In the genomic region with DNA sequence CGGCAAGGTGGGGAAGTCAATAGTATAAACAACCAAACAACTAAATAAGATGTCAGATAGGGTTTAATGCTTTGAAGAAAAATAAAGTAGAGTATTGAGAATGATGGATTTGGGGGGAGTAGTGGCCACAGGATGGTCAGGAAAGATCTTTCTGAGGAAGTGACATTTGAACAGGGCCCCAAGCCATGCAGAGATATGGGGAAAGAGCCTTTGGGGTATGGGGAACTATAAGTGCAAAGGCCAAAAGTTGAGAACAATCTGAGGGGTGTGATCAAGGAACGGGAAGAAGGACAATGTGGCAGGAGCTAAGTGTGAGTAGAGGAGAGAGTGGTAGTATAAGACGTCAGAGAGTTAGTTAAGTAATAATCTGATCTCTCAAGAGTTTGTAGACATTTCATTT, we compare ENCODE assay signal across 10 cellular contexts. TPM values are rescaled to one million over a fixed set of nuclear protein-coding genes. Genes with fewer than 3 reads are reported as not detected.
DNase-seq lines count a peak whose midpoint lies in the region; ATAC-seq and TF ChIP-seq lines count a peak whose summit lies in the region.
"Had no signal": no experiment of that assay in that cellular context is flagged by ENCODE, and none has a peak within 500 bp of the region (broad histone marks: within the 10 kb centered on the region; RNA-seq: fewer than 3 reads in every experiment).

No MANE protein-coding gene starts in this region.

- H3K79me2 ChIP-seq in SU-DHL-6 (ENCODE audit: insufficient read depth, low read length), result peaks cover 42% of the 10 kb centered on the region

- no peak overlapping the region for H3K27ac ChIP-seq in SU-DHL-6 (ENCODE audit: low read depth, low read length)

- H3K4me3 ChIP-seq in SU-DHL-6 (ENCODE audit: insufficient read depth, low read length, poor library complexity, severe bottlenecking) (no peak overlapping the region), fibroblast of mammary gland (ENCODE audit: control insufficient read depth, low read depth, low read length) (peak overlapping the region; percentile 99)

- H3K4me3 Mint-ChIP-seq in activated T-cell treated with anti-CD3 and anti-CD28 coated beads, Interleukin-2, amount 50 U/mL, for 4 hours, result peak overlapping the region; percentile 97
- H3K4me3 Mint-ChIP-seq in stimulated activated memory B cell treated with anti-CD40 and anti-IgM and Interleukin-4, amounts not matched to agents 10 μg/mL and 1 μg/mL and 100 μg/mL, for 72 hours, result peak overlapping the region; percentile 93

- no peaks in the 10 kb centered on the region for H3K9me2 ChIP-seq in SU-DHL-6 (replicated peaks; ENCODE audit: insufficient read depth, low read length)

- no peak for DNase-seq in activated T-cell treated with anti-CD3 and anti-CD28 coated beads, Interleukin-2, amount 50 U/mL, for 4 hours
- DNase-seq in activated T-cell treated with anti-CD3 and anti-CD28 coated beads, Interleukin-2, amount 50 U/mL, for 48 hours, result no peak
- DNase-seq in fibroblast of mammary gland (ENCODE audit: low read depth), result no peak
- no peak for DNase-seq in NCI-H1930 (lab: John Stamatoyannopoulos, UW)
- DNase-seq in stimulated activated CD4-positive, alpha-beta T cell treated with anti-CD3 and anti-CD28 coated beads, Interleukin-2, amount 100 ng/mL, for 24 hours, result no peak
- DNase-seq in EL, result no peak
- DNase-seq: COR-L47, retina had no signal

- peak overlapping the region; percentile 94 for H3K4me2 ChIP-seq in SU-DHL-6 (ENCODE audit: low read depth, low read length, poor library complexity, severe bottlenecking)

- no peaks in the 10 kb centered on the region for H3K9me3 Mint-ChIP-seq in activated T-cell treated with anti-CD3 and anti-CD28 coated beads, Interleukin-2, amount 50 U/mL, for 4 hours
- no peaks in the 10 kb centered on the region for H3K9me3 Mint-ChIP-seq in stimulated activated memory B cell treated with anti-CD40 and anti-IgM and Interleukin-4, amounts not matched to agents 10 μg/mL and 1 μg/mL and 100 μg/mL, for 72 hours

- peaks cover 17% of the 10 kb centered on the region for H3K36me3 Mint-ChIP-seq in activated T-cell treated with anti-CD3 and anti-CD28 coated beads, Interleukin-2, amount 50 U/mL, for 4 hours (ENCODE audit: insufficient read depth)
- no peaks in the 10 kb centered on the region for H3K36me3 Mint-ChIP-seq in stimulated activated memory B cell treated with anti-CD40 and anti-IgM and Interleukin-4, amounts not matched to agents 10 μg/mL and 1 μg/mL and 100 μg/mL, for 72 hours

- no peaks in the 10 kb centered on the region for H4K20me1 ChIP-seq in SU-DHL-6 (ENCODE audit: low read depth, low read length)

- H3F3A ChIP-seq in SU-DHL-6 (ENCODE audit: insufficient read depth), result no peaks in the 10 kb centered on the region

- H3K27ac Mint-ChIP-seq in stimulated activated memory B cell treated with anti-CD40 and anti-IgM and Interleukin-4, amounts not matched to agents 10 μg/mL and 1 μg/mL and 100 μg/mL, for 72 hours, result peak overlapping the region; percentile 94

- TF ChIP-seq CTCF in SU-DHL-6 (IDR thresholded peaks at IDR 0.05; ENCODE audit: insufficient read depth, low read length, poor library complexity, severe bottlenecking) (no peak), fibroblast of mammary gland (conservative IDR thresholded peaks at IDR 0.05; ENCODE audit: control insufficient read depth, insufficient read depth, low read depth, low read length) (no peak)

- H3K27me3 Mint-ChIP-seq in activated T-cell treated with anti-CD3 and anti-CD28 coated beads, Interleukin-2, amount 50 U/mL, for 4 hours (ENCODE audit: low read depth), result no peaks in the 10 kb centered on the region
- no peaks in the 10 kb centered on the region for H3K27me3 Mint-ChIP-seq in stimulated activated memory B cell treated with anti-CD40 and anti-IgM and Interleukin-4, amounts not matched to agents 10 μg/mL and 1 μg/mL and 100 μg/mL, for 72 hours

- no peaks in the 10 kb centered on the region for H3K9me3 ChIP-seq in SU-DHL-6 (ENCODE audit: insufficient read depth, low read length)

- peaks cover 5% of the 10 kb centered on the region; the same call in 1 of the 2 replicates for H3K36me3 ChIP-seq in SU-DHL-6 (ENCODE audit: low read length)

- no peak overlapping the region for H2AFZ ChIP-seq in SU-DHL-6 (ENCODE audit: low read depth, low read length, severe bottlenecking)

- ATAC-seq in activated T-cell treated with anti-CD3 and anti-CD28 coated beads, Interleukin-2, amount 50 U/mL, for 4 hours, result no peak
- ATAC-seq in stimulated activated memory B cell treated with anti-CD40 and anti-IgM and Interleukin-4, amounts not matched to agents 10 μg/mL and 1 μg/mL and 100 μg/mL, for 72 hours, result no peak

- H3K9ac ChIP-seq in SU-DHL-6 (ENCODE audit: low read length), result no peak overlapping the region

- H3K4me1 Mint-ChIP-seq in activated T-cell treated with anti-CD3 and anti-CD28 coated beads, Interleukin-2, amount 50 U/mL, for 4 hours (ENCODE audit: low read depth), result peaks cover 23% of the 10 kb centered on the region
- H3K4me1 Mint-ChIP-seq in stimulated activated memory B cell treated with anti-CD40 and anti-IgM and Interleukin-4, amounts not matched to agents 10 μg/mL and 1 μg/mL and 100 μg/mL, for 72 hours, result peaks cover 24% of the 10 kb centered on the region

- no peaks in the 10 kb centered on the region for H3K27me3 ChIP-seq in SU-DHL-6 (ENCODE audit: low read length)

RNA-seq across cellular contexts. Expression of a gene that starts 1.3 kb away (rescaled TPM):
- total RNA-seq in activated T-cell treated with anti-CD3 and anti-CD28 coated beads, Interleukin-2, amount 50 U/mL, for 4 hours, result 10 to 100 TPM; 75.2 to 79.6 (median 79.1) TPM

RNA-seq across cellular contexts. Expression of a gene that starts 15.7 kb away (rescaled TPM):
- total RNA-seq in activated T-cell treated with anti-CD3 and anti-CD28 coated beads, Interleukin-2, amount 50 U/mL, for 4 hours, result under 1 TPM; 0.35 to 0.38 (median 0.37) TPM
